8 cellular contexts compared by ENCODE assay signal in genomic region chr6:36840471-36841461, GRCh38. TPM values are rescaled to one million over a fixed set of nuclear protein-coding genes. Genes with fewer than 3 reads are reported as not detected.
DNase-seq lines count a peak whose midpoint lies in the region; ATAC-seq and TF ChIP-seq lines count a peak whose summit lies in the region.

No MANE protein-coding gene starts in this region.

- no peaks in the 10 kb centered on the region for H3K36me3 Mint-ChIP-seq in activated naive CD8-positive, alpha-beta T cell treated with anti-CD3 and anti-CD28 coated beads for 36 hours

- no peaks in the 10 kb centered on the region for H3K36me3 ChIP-seq in iPS DF 6.9 (ENCODE audit: control insufficient read depth, insufficient read depth, low read length)

- no peak overlapping the region for H3K27ac ChIP-seq in iPS DF 6.9 (ENCODE audit: low read length)

- DNase-seq in NB4 (ENCODE audit: low read depth) (peak; percentile 47), iPS DF 6.9 (ENCODE audit: low read depth, low spot score) (no peak), SW 1271 (lab: John Stamatoyannopoulos, UW) (no peak), NCI-H526 treated with DMSO at 0.1 percent for 48 hours (lab: John Stamatoyannopoulos, UW) (no peak)
- peak; percentile 28 for DNase-seq in activated naive CD8-positive, alpha-beta T cell treated with anti-CD3 and anti-CD28 coated beads for 36 hours
- DNase-seq in stimulated activated CD4-positive, alpha-beta T cell treated with anti-CD3 and anti-CD28 coated beads, Interleukin-2, amount 100 ng/mL, for 48 hours: peak; percentile 13 to 18

- no peaks in the 10 kb centered on the region for H3K4me1 ChIP-seq in iPS DF 6.9 (ENCODE audit: control insufficient read depth, insufficient read depth, low read length)

- no peak for TF ChIP-seq POLR2A in NB4 (IDR thresholded peaks at IDR 0.05; ENCODE audit: extremely low read depth, insufficient read length)

- H3K27me3 Mint-ChIP-seq in activated naive CD8-positive, alpha-beta T cell treated with anti-CD3 and anti-CD28 coated beads for 36 hours: peaks cover 38% of the 10 kb centered on the region

- H3K27ac Mint-ChIP-seq in activated naive CD8-positive, alpha-beta T cell treated with anti-CD3 and anti-CD28 coated beads for 36 hours: no peak overlapping the region

- TF ChIP-seq CTCF in NB4 (IDR thresholded peaks at IDR 0.05; ENCODE audit: low read depth, low read length): no peak

- H3K4me3 ChIP-seq in NB4 (ENCODE audit: low read depth, low read length) (no peak overlapping the region), iPS DF 6.9 (ENCODE audit: low read length) (peak overlapping the region; percentile 72; the same call in 1 of the 2 replicates)

- H3K9me3 ChIP-seq in iPS DF 6.9 (ENCODE audit: control insufficient read depth, insufficient read depth, low read length): no peaks in the 10 kb centered on the region

- ATAC-seq in GM21529 (IDR thresholded peaks at IDR 0.05; ENCODE audit: unreplicated experiment): no peak
- ATAC-seq in HG03354 (IDR thresholded peaks at IDR 0.05; ENCODE audit: poor library complexity, severe bottlenecking, unreplicated experiment): no peak

- H3K4me3 Mint-ChIP-seq in activated naive CD8-positive, alpha-beta T cell treated with anti-CD3 and anti-CD28 coated beads for 36 hours: peak overlapping the region; percentile 69

- H3K9me3 Mint-ChIP-seq in activated naive CD8-positive, alpha-beta T cell treated with anti-CD3 and anti-CD28 coated beads for 36 hours: no peaks in the 10 kb centered on the region

- peaks cover 12% of the 10 kb centered on the region for H3K4me1 Mint-ChIP-seq in activated naive CD8-positive, alpha-beta T cell treated with anti-CD3 and anti-CD28 coated beads for 36 hours

- WGBS in iPS DF 6.9 (ENCODE audit: insufficient coverage, insufficient read length): no CpG with 5 or more reads among the region's 44 CpGs

- peaks cover 25% of the 10 kb centered on the region for H3K27me3 ChIP-seq in iPS DF 6.9 (ENCODE audit: control insufficient read depth, insufficient read depth, low read length)

RNA-seq across cellular contexts. Expression of gene CPNE5, which starts 1.5 kb away (rescaled TPM):
- total RNA-seq in activated naive CD8-positive, alpha-beta T cell treated with anti-CD3 and anti-CD28 coated beads for 36 hours: 1 to 10 TPM in 1 of 2 experiments, under 1 TPM in 1; 0.72 to 1.2 TPM

RNA-seq across cellular contexts. Expression of gene PPIL1, which starts 33.8 kb away (rescaled TPM):
- 10 to 100 TPM; 55.1 to 58.4 TPM for total RNA-seq in activated naive CD8-positive, alpha-beta T cell treated with anti-CD3 and anti-CD28 coated beads for 36 hours

RNA-seq across cellular contexts. Expression of gene C6orf89, which starts 45.0 kb away (rescaled TPM):
- total RNA-seq in activated naive CD8-positive, alpha-beta T cell treated with anti-CD3 and anti-CD28 coated beads for 36 hours: 10 to 100 TPM; 32.1 to 32.7 TPM

Comparison
In these comparisons a context has a peak if more than half of its experiments do, and no peak if none do; other contexts are left out.
1. DNase-seq: peak in NB4 (single experiment), activated naive CD8-positive, alpha-beta T cell treated with anti-CD3 and anti-CD28 coated beads for 36 hours (single experiment) and stimulated activated CD4-positive, alpha-beta T cell treated with anti-CD3 and anti-CD28 coated beads, Interleukin-2, amount 100 ng/mL, for 48 hours (2 of 2); none in iPS DF 6.9 (single experiment), SW 1271 (0 of 2) and NCI-H526 treated with DMSO at 0.1 percent for 48 hours (single experiment).